In the genomic region with DNA sequence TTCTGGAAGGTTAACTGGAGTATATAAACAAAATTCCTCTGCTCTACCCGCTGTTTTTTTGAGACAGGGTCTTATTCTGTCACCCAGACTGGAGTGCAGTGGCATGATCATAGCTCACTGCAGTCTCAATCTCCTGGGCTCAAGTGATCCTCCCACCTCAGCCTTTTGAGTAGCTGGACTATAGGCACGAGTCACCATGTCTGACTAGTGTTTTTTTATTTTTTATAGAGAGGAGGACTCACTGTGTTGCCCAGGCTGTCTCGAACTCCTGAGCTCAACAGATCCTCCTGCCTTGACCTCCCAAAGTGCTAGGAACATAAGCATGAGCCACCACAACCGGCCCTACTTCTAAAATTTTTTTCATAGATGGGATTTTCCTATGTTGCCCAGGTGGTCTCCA, we compare ENCODE assay signal across 11 cellular contexts. TPM values are rescaled to one million over a fixed set of nuclear protein-coding genes. Genes with fewer than 3 reads are reported as not detected.
A peak's percentile ranks its signal among the peaks of the same experiment; 100 is the strongest.
DNase-seq lines count a peak whose midpoint lies in the region; ATAC-seq and TF ChIP-seq lines count a peak whose summit lies in the region.
"Had no signal": no experiment of that assay in that cellular context is flagged by ENCODE, and none has a peak within 500 bp of the region (broad histone marks: within the 10 kb centered on the region; RNA-seq: fewer than 3 reads in every experiment).

No MANE protein-coding gene starts in this region.

- peak overlapping the region; percentile 52 to 98 (median 73) for H3K27ac Mint-ChIP-seq in CD8-positive, alpha-beta memory T cell
- H3K27ac Mint-ChIP-seq in brain (peak overlapping the region in 4 of 5 experiments; percentile 19 to 63 (median 50)), neural crest cell (ENCODE audit: unreplicated experiment) (no peak overlapping the region)

- DNase-seq in CD8-positive, alpha-beta memory T cell: no peak
- no peak for DNase-seq in neural crest cell (ENCODE audit: low read depth, low spot score)
- DNase-seq in stimulated activated naive CD4-positive, alpha-beta T cell treated with Interleukin-2 at 50 U/mL for 16 hours (lab: John Stamatoyannopoulos, UW): no peak
- DNase-seq in inferior parietal cortex (ENCODE audit: extremely low spot score): no peak
- DNase-seq: dermis blood vessel endothelial cell, NCI-H1930, SIG-M5 had no signal

- H3K9me3 Mint-ChIP-seq in CD8-positive, alpha-beta memory T cell: peaks cover 0 to 2% (median 0%) of the 10 kb centered on the region in 5 donors
- H3K9me3 Mint-ChIP-seq in brain (peaks cover 0 to 7% (median 0%) of the 10 kb centered on the region in 5 experiments), neural crest cell (no peaks in the 10 kb centered on the region)

- no peak for ATAC-seq in GM19328 (IDR thresholded peaks at IDR 0.05; ENCODE audit: unreplicated experiment)

- no peak for TF ChIP-seq CTCF in KMS-11 (conservative IDR thresholded peaks at IDR 0.05; ENCODE audit: low read depth, low read length)
- no peak for TF ChIP-seq CTCF in brain (conservative IDR thresholded peaks at IDR 0.05)
- TF ChIP-seq CTCF in neural crest cell (conservative IDR thresholded peaks at IDR 0.05): no peak

- no peaks in the 10 kb centered on the region for H3K9me3 ChIP-seq in CD8-positive, alpha-beta memory T cell (ENCODE audit: low read length)

- peaks cover 69% of the 10 kb centered on the region for H3K79me2 ChIP-seq in KMS-11 (ENCODE audit: insufficient read depth, low read depth)

- H3K4me3 ChIP-seq in CD8-positive, alpha-beta memory T cell (ENCODE audit: low read length): no peak overlapping the region
- no peak overlapping the region for H3K4me3 ChIP-seq in KMS-11 (IDR thresholded peaks at IDR 0.05; ENCODE audit: insufficient read depth, low read depth, low read length)

- peaks cover 0 to 49% (median 8%) of the 10 kb centered on the region in 3 donors for H3K36me3 Mint-ChIP-seq in CD8-positive, alpha-beta memory T cell
- H3K36me3 Mint-ChIP-seq in brain (peaks cover 28% of the 10 kb centered on the region), neural crest cell (ENCODE audit: low read depth) (peaks cover 4% of the 10 kb centered on the region)

- no peak overlapping the region for H2AFZ ChIP-seq in KMS-11 (ENCODE audit: low read depth)
- H2AFZ ChIP-seq: parathyroid adenoma had no signal

- peaks cover 17% of the 10 kb centered on the region; the same call in 1 of the 2 replicates for H4K20me1 ChIP-seq in KMS-11 (ENCODE audit: insufficient read depth)

- H3K9ac ChIP-seq in KMS-11: no peak overlapping the region
- H3K9ac ChIP-seq: parathyroid adenoma had no signal

- H3K36me3 ChIP-seq in CD8-positive, alpha-beta memory T cell (ENCODE audit: insufficient read depth, low read length): no peaks in the 10 kb centered on the region
- H3K36me3 ChIP-seq in KMS-11 (ENCODE audit: insufficient read depth): peaks cover 8% of the 10 kb centered on the region; the same call in 1 of the 2 replicates

- H3K27me3 Mint-ChIP-seq in CD8-positive, alpha-beta memory T cell: peaks cover 0 to 4% of the 10 kb centered on the region in 2 donors
- peaks cover 20% of the 10 kb centered on the region for H3K27me3 Mint-ChIP-seq in brain
- H3K27me3 Mint-ChIP-seq in neural crest cell (ENCODE audit: low read depth): peaks cover 14% of the 10 kb centered on the region

- H3K27ac ChIP-seq in CD8-positive, alpha-beta memory T cell (ENCODE audit: low read depth, low read length): no peak overlapping the region
- H3K27ac ChIP-seq in KMS-11: no peak overlapping the region
- H3K27ac ChIP-seq: parathyroid adenoma had no signal

- H3K4me1 ChIP-seq in CD8-positive, alpha-beta memory T cell (ENCODE audit: insufficient read depth, low read length): peaks cover 44% of the 10 kb centered on the region
- H3K4me1 ChIP-seq in KMS-11 (ENCODE audit: low read depth, poor library complexity, severe bottlenecking): peaks cover 43% of the 10 kb centered on the region

- H3K4me3 Mint-ChIP-seq in CD8-positive, alpha-beta memory T cell: peak overlapping the region; percentile 72 to 100 (median 83)
- H3K4me3 Mint-ChIP-seq in brain (peak overlapping the region; percentile 80 to 98 (median 85)), neural crest cell (peak overlapping the region; percentile 81)

- H3K27me3 ChIP-seq in CD8-positive, alpha-beta memory T cell (ENCODE audit: insufficient read depth, low read length, poor library complexity, severe bottlenecking): no peaks in the 10 kb centered on the region
- H3K27me3 ChIP-seq in KMS-11 (ENCODE audit: insufficient read depth, low read depth): no peaks in the 10 kb centered on the region

- CTCF ChIA-PET in CD8-positive, alpha-beta memory T cell (lab: Charles Lee): no interaction called here

- peak overlapping the region; percentile 15; the same call in 1 of the 2 replicates for H3K4me2 ChIP-seq in KMS-11

- H3K4me1 Mint-ChIP-seq in CD8-positive, alpha-beta memory T cell: peaks cover 62 to 77% (median 76%) of the 10 kb centered on the region in 3 donors
- H3K4me1 Mint-ChIP-seq in brain (peaks cover 68% of the 10 kb centered on the region), neural crest cell (peaks cover 38% of the 10 kb centered on the region)

- POLR2A ChIA-PET in CD8-positive, alpha-beta memory T cell (lab: Charles Lee): no interaction called here

RNA-seq across cellular contexts. Expression of gene RAB18, which starts 2.2 kb away (rescaled TPM):
- 10 to 100 TPM; 68.2 to 71.1 TPM for total RNA-seq in CD8-positive, alpha-beta memory T cell
- polyA plus RNA-seq in CD8-positive, alpha-beta memory T cell: 123 TPM
- 42.7 TPM for polyA plus RNA-seq in brain (ENCODE audit: insufficient read depth, low read depth, low replicate concordance)
- 72.3 and 75.8 TPM in 2 replicates for total RNA-seq in neural crest cell
